ENCODE assay signal across 7 cellular contexts in genomic region chr2:65287364-65287763, GRCh38.
"Had no signal": no experiment of that assay in that cellular context is flagged by ENCODE, and none has a peak within 500 bp of the region (broad histone marks: within the 10 kb centered on the region; RNA-seq: fewer than 3 reads in every experiment).

No MANE protein-coding gene starts in this region.

- DNase-seq: GDM1, GF-D8 had no signal

- H3K4me3 ChIP-seq: GM12878 had no signal

- ATAC-seq: GM12878 had no signal

- FAIRE-seq: G401.6, GM12878, GM12891, GM18507, GM19239 had no signal
